In genomic region chr16:30377050-30377811, GRCh38 we compare ENCODE assay signal across 8 cellular contexts. TPM values are rescaled to one million over a fixed set of nuclear protein-coding genes. Genes with fewer than 3 reads are reported as not detected.
DNase-seq lines count a peak whose midpoint lies in the region; ATAC-seq and TF ChIP-seq lines count a peak whose summit lies in the region.

No MANE protein-coding gene starts in this region.

- H3K4me1 Mint-ChIP-seq in activated naive CD8-positive, alpha-beta T cell treated with anti-CD3 and anti-CD28 coated beads for 36 hours = peaks cover 37% of the 10 kb centered on the region

- no peak for DNase-seq in right atrium auricular region (ENCODE audit: low spot score)
- no peak for DNase-seq in cardiac septum (ENCODE audit: low spot score)
- DNase-seq in activated naive CD8-positive, alpha-beta T cell treated with anti-CD3 and anti-CD28 coated beads for 36 hours = no peak
- DNase-seq in left lung = no peak
- no peak for DNase-seq in tibial nerve (ENCODE audit: low spot score in 2 of 2)
- DNase-seq in UCSD-AML1 (lab: John Stamatoyannopoulos, UW; ENCODE audit: unreplicated experiment) = no peak
- DNase-seq in COR-L47 (lab: John Stamatoyannopoulos, UW) = no peak

- H3K4me1 ChIP-seq in right atrium auricular region (peaks cover 0 to 19% of the 10 kb centered on the region in 2 donors), left lung (peaks cover 4 to 33% of the 10 kb centered on the region in 2 donors), tibial nerve (peaks cover 0 to 29% (median 13%) of the 10 kb centered on the region in 4 donors)

- peaks cover 3% of the 10 kb centered on the region for H3K27me3 Mint-ChIP-seq in activated naive CD8-positive, alpha-beta T cell treated with anti-CD3 and anti-CD28 coated beads for 36 hours

- ATAC-seq in left lung = no peak
- no peak for ATAC-seq in GM21367 (IDR thresholded peaks at IDR 0.05; ENCODE audit: unreplicated experiment)

- no peak for TF ChIP-seq EP300 in tibial nerve (IDR thresholded peaks at IDR 0.05)

- H3K9me3 Mint-ChIP-seq in activated naive CD8-positive, alpha-beta T cell treated with anti-CD3 and anti-CD28 coated beads for 36 hours = no peaks in the 10 kb centered on the region

- 37 to 39% methylated on average over 26 to 29 of the region's 29 CpGs for WGBS in tibial nerve, 2 donors

- H3K4me3 ChIP-seq in right atrium auricular region = peak overlapping the region; percentile 63 to 67
- H3K4me3 ChIP-seq in left lung = peak overlapping the region; percentile 45 to 69
- peak overlapping the region; percentile 59 to 89 (median 72) for H3K4me3 ChIP-seq in tibial nerve

- no peaks in the 10 kb centered on the region for H3K27me3 ChIP-seq in right atrium auricular region
- H3K27me3 ChIP-seq in left lung = no peaks in the 10 kb centered on the region
- H3K27me3 ChIP-seq in tibial nerve = no peaks in the 10 kb centered on the region

- H3K9me3 ChIP-seq in right atrium auricular region = no peaks in the 10 kb centered on the region
- no peaks in the 10 kb centered on the region for H3K9me3 ChIP-seq in left lung
- no peaks in the 10 kb centered on the region for H3K9me3 ChIP-seq in tibial nerve

- H3K36me3 ChIP-seq in right atrium auricular region (no peaks in the 10 kb centered on the region), left lung (no peaks in the 10 kb centered on the region), tibial nerve (no peaks in the 10 kb centered on the region)

- no peak for TF ChIP-seq POLR2A in tibial nerve (IDR thresholded peaks at IDR 0.05)

- H3K27ac ChIP-seq in right atrium auricular region = peak overlapping the region; percentile 98 to 100
- peak overlapping the region; percentile 99 to 100 for H3K27ac ChIP-seq in left lung
- H3K27ac ChIP-seq in tibial nerve = peak overlapping the region; percentile 99 to 100 (median 100)

- peak overlapping the region; percentile 96 for H3K4me3 Mint-ChIP-seq in activated naive CD8-positive, alpha-beta T cell treated with anti-CD3 and anti-CD28 coated beads for 36 hours

- peak overlapping the region; percentile 100 for H3K27ac Mint-ChIP-seq in activated naive CD8-positive, alpha-beta T cell treated with anti-CD3 and anti-CD28 coated beads for 36 hours

- peaks cover 38% of the 10 kb centered on the region for H3K36me3 Mint-ChIP-seq in activated naive CD8-positive, alpha-beta T cell treated with anti-CD3 and anti-CD28 coated beads for 36 hours

- no peak for TF ChIP-seq CTCF in right atrium auricular region (IDR thresholded peaks at IDR 0.05)
- no peak for TF ChIP-seq CTCF in left lung (IDR thresholded peaks at IDR 0.05)
- TF ChIP-seq CTCF in tibial nerve (IDR thresholded peaks at IDR 0.05) = no peak

- intact Hi-C loops in cardiac septum (cut with DNase I) (no loop called here), left lung (cut with DNase I) (no loop called here)

RNA-seq across cellular contexts. Expression of gene MYL11, which starts 2.6 kb away (rescaled TPM):
- total RNA-seq in right atrium auricular region (not detected), cardiac septum (0.59 TPM), left lung (1 to 10 TPM in 1 of 2 donors, not detected in 1; 1.6 TPM), tibial nerve (not detected)
- 1 to 10 TPM; 1.2 to 1.5 TPM for total RNA-seq in activated naive CD8-positive, alpha-beta T cell treated with anti-CD3 and anti-CD28 coated beads for 36 hours

RNA-seq across cellular contexts. Expression of gene SEPTIN1, which starts 5.1 kb away (rescaled TPM):
- total RNA-seq in right atrium auricular region (under 1 TPM in 1 of 2 donors, not detected in 1; 0.35 TPM), cardiac septum (2.2 TPM), left lung (1 to 10 TPM; 2.9 to 6.3 TPM), tibial nerve (1 to 10 TPM in 3 of 4 donors, not detected in 1; 1.4 to 4.8 (median 3.6) TPM)
- total RNA-seq in activated naive CD8-positive, alpha-beta T cell treated with anti-CD3 and anti-CD28 coated beads for 36 hours = 100 to 1,000 TPM; 162 to 163 TPM

RNA-seq across cellular contexts. Expression of gene TBC1D10B, which starts 6.9 kb away (rescaled TPM):
- total RNA-seq in right atrium auricular region = 10 to 100 TPM; 20.0 to 22.3 TPM
- 23.7 TPM for total RNA-seq in cardiac septum
- total RNA-seq in activated naive CD8-positive, alpha-beta T cell treated with anti-CD3 and anti-CD28 coated beads for 36 hours = 10 to 100 TPM; 43.2 to 45.7 TPM
- total RNA-seq in left lung = 10 to 100 TPM; 32.7 to 43.7 TPM
- 10 to 100 TPM; 25.6 to 52.2 (median 31.1) TPM for total RNA-seq in tibial nerve

RNA-seq across cellular contexts. Expression of gene ZNF48, which starts 18.0 kb away (rescaled TPM):
- total RNA-seq in right atrium auricular region = 10 to 100 TPM in 1 of 2 donors, 1 to 10 TPM in 1; 5.7 to 10.7 TPM
- total RNA-seq in cardiac septum = 6.1 TPM
- 10 to 100 TPM in 1 of 2 experiments, 1 to 10 TPM in 1; 9.5 to 10.2 TPM for total RNA-seq in activated naive CD8-positive, alpha-beta T cell treated with anti-CD3 and anti-CD28 coated beads for 36 hours
- 1 to 10 TPM; 7.0 TPM for total RNA-seq in left lung
- 1 to 10 TPM; 5.5 to 7.5 (median 7.3) TPM for total RNA-seq in tibial nerve

RNA-seq across cellular contexts. Expression of gene CD2BP2, which starts 22.1 kb away (rescaled TPM):
- total RNA-seq in right atrium auricular region (10 to 100 TPM; 22.0 to 39.3 TPM), cardiac septum (41.7 TPM), left lung (10 to 100 TPM; 53.2 to 57.6 TPM), tibial nerve (10 to 100 TPM; 31.8 to 42.7 (median 36.1) TPM)
- 10 to 100 TPM; 60.7 to 66.8 TPM for total RNA-seq in activated naive CD8-positive, alpha-beta T cell treated with anti-CD3 and anti-CD28 coated beads for 36 hours

Comparison
In these comparisons a context has a peak if more than half of its experiments do, and no peak if none do; other contexts are left out.
1. RNA of gene SEPTIN1, which starts 5.1 kb away (total RNA-seq): 162 to 163 TPM in activated naive CD8-positive, alpha-beta T cell treated with anti-CD3 and anti-CD28 coated beads for 36 hours; 2.9 to 6.3 TPM in left lung, 1.4 to 4.8 TPM in tibial nerve, 2.2 TPM in cardiac septum (single experiment) and 0.35 TPM in right atrium auricular region; every median in the first group is over 10 times any median in the second.
2. Peak in every context shown above with its lines, with median percentiles within 50 percentile points of each other: H3K27ac ChIP-seq and H3K4me3 ChIP-seq.